1 cellular context compared by ENCODE assay signal in genomic region chr18:551404-552061, GRCh38.
TF ChIP-seq lines count a peak whose summit lies in the region.

No MANE protein-coding gene starts in this region.

TF ChIP-seq in K562, 482 proteins besides CTCF, POLR2A, EP300 and RAD21:
- TF ChIP-seq SIRT6 (IDR thresholded peaks at IDR 0.05; ENCODE audit: low read depth, low read length) (no peak), MEIS2 (IDR thresholded peaks at IDR 0.05; ENCODE audit: partially characterized antibody) (peak; percentile 3)
